ENCODE assay signal across 8 cellular contexts in the genomic region with DNA sequence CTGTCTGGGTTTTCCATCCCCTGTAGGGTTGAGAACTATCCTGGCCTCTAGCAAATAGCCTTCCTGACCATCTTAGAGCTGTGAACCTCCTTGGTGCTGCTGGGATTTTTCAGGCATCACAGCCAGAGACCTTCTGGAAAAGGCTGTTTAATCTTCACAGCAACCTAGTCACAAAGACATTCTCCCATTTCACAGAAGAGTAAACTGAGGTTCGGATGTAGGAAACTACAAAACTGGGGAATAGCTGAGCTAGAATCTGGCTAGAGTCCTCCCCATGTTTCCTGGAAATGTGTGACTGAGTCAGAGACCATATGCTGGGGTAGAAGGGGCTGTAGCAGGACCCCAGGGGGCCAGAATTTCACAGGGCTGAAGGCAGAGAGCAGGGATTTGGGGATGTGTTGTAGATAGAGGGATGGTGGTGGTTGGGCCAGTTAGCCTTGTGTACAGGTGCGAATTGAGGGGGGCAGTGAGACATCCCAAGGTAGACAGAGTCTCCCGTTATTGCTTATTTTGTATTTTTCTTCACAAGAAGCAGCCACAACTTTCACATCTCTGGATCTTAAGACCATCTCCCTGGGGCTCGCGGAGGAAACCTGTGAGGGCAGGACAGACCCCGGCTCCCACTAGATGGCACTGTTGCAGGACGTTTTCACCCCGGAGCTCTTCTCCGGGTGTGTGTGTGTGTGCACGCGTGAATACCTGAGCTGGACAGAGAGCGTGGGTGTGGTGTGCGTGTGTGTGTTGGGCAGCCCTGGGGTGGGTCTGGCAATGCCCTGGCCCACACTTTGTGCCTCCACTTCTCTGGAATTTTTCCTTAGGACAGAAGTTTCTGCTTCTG.
A peak's percentile ranks its signal among the peaks of the same experiment; 100 is the strongest.
DNase-seq lines count a peak whose midpoint lies in the region; TF ChIP-seq lines count a peak whose summit lies in the region.

No MANE protein-coding gene starts in this region.

- H3K27ac ChIP-seq in ovary, result no peak overlapping the region
- H3K27ac ChIP-seq in vagina, result no peak overlapping the region

- WGBS in ovary, 3 donors, result 12 to 14% (median 13%) methylated on average over 13 of the region's 13 CpGs

- intact Hi-C loops in ovary (cut with DNase I), result loop anchor here in 3 of 4 donors (2.0 to 10.0 kb wide), 4 partner anchors 167 to 217 kb away; a partner anchor contains a TSS
- intact Hi-C loops in vagina (cut with DNase I), result no loop called here

- TF ChIP-seq CTCF in ovary (IDR thresholded peaks at IDR 0.05), result peak in 2 of 3 donors; percentile 72 to 74
- TF ChIP-seq CTCF in vagina (IDR thresholded peaks at IDR 0.05), result peak; percentile 17 to 62 (median 61)

- peaks cover 5% of the 10 kb centered on the region for H3K4me1 ChIP-seq in ovary (ENCODE audit: insufficient read depth)
- H3K4me1 ChIP-seq in vagina, result no peaks in the 10 kb centered on the region

- H3K27me3 ChIP-seq in ovary (no peaks in the 10 kb centered on the region), vagina (no peaks in the 10 kb centered on the region)

- H3K9me3 ChIP-seq in ovary (no peaks in the 10 kb centered on the region), vagina (no peaks in the 10 kb centered on the region)

- no peak overlapping the region for H3K4me3 ChIP-seq in ovary
- H3K4me3 ChIP-seq in vagina, result no peak overlapping the region

- peak; percentile 42 for DNase-seq in activated gamma-delta T cell treated with Interleukin-2 at 50 U/mL for 16 hours
- no peak for DNase-seq in activated gamma-delta T cell (lab: John Stamatoyannopoulos, UW)
- DNase-seq in HuH-7 (ENCODE audit: low spot score), result peak; percentile 44
- peak; percentile 73 for DNase-seq in RPMI8226
- DNase-seq in activated naive CD4-positive, alpha-beta T cell treated with Interleukin-2 at 50 U/mL for 16 hours, result peak; percentile 51
- peak; percentile 12 for DNase-seq in glomerular endothelial cell (ENCODE audit: extremely low read depth, low read depth, low spot score)
- DNase-seq in ovary, result peak; percentile 80 to 89 (median 87)
- DNase-seq in vagina (ENCODE audit: extremely low spot score in 2 of 2), result peak; percentile 79 to 85

- H3K36me3 ChIP-seq in ovary, result no peaks in the 10 kb centered on the region
- H3K36me3 ChIP-seq in vagina, result no peaks in the 10 kb centered on the region

- no peak for TF ChIP-seq POLR2A in ovary (IDR thresholded peaks at IDR 0.05)
- TF ChIP-seq POLR2A in vagina (IDR thresholded peaks at IDR 0.05), result no peak

- TF ChIP-seq EP300 in ovary (IDR thresholded peaks at IDR 0.05), result no peak
